In genomic region chr6:31901953-31902643, GRCh38 we compare ENCODE assay signal across 8 cellular contexts. TPM values are rescaled to one million over a fixed set of nuclear protein-coding genes. Genes with fewer than 3 reads are reported as not detected.
DNase-seq lines count a peak whose midpoint lies in the region; ATAC-seq and TF ChIP-seq lines count a peak whose summit lies in the region.

ZBTB12 (minus strand) TSS chr6:31902086; CDS start chr6:31901305, 781 bp downstream.

- H3K27me3 ChIP-seq in HAP-1 (ENCODE audit: low read depth) (no peaks in the 10 kb centered on the region), ovary (no peaks in the 10 kb centered on the region), thoracic aorta (replicated peaks; ENCODE audit: insufficient read depth) (no peaks in the 10 kb centered on the region)

- H3K4me3 ChIP-seq in HAP-1 = peak within 1 kb of the TSS; percentile 44
- peak within 1 kb of the TSS; percentile 61 for H3K4me3 ChIP-seq in ovary
- peak within 1 kb of the TSS; percentile 85 for H3K4me3 ChIP-seq in thoracic aorta

- intact Hi-C loops in Right ventricle myocardium superior (cut with DNase I) (no loop called here), ovary (cut with DNase I) (loop anchor here in 3 of 4 donors (10.0 kb wide), 2 partner anchors 53 to 213 kb away; partner anchors contain the start of genes NELFE (in 2 of the 3) and SKIC2 (in 2 of the 3))

- H3K4me1 ChIP-seq in HAP-1 (peaks cover 5% of the 10 kb centered on the region), ovary (ENCODE audit: insufficient read depth) (peaks cover 8% of the 10 kb centered on the region), thoracic aorta (ENCODE audit: control insufficient read depth in 1 of 2, low read depth in 2 of 2) (peaks cover 10 to 33% of the 10 kb centered on the region in 2 donors)

- H3K36me3 Mint-ChIP-seq in activated naive CD8-positive, alpha-beta T cell treated with anti-CD3 and anti-CD28 coated beads, Interleukin-2, amount 50 U/mL, for 24 hours (ENCODE audit: low read depth) = no peaks in the 10 kb centered on the region

- peak within 1 kb of the TSS; percentile 81 for H3K4me3 Mint-ChIP-seq in activated naive CD8-positive, alpha-beta T cell treated with anti-CD3 and anti-CD28 coated beads, Interleukin-2, amount 50 U/mL, for 24 hours

- TF ChIP-seq EP300 in ovary (IDR thresholded peaks at IDR 0.05) = no peak

- WGBS in ovary, 3 donors = 0 to 1% (median 0%) methylated on average over 40 to 77 of the region's 77 CpGs

- peak in 2 of 3 donors; percentile 5 to 13 for TF ChIP-seq CTCF in ovary (IDR thresholded peaks at IDR 0.05)
- TF ChIP-seq CTCF in thoracic aorta (IDR thresholded peaks at IDR 0.05) = no peak

- no peaks in the 10 kb centered on the region for H3K9me3 Mint-ChIP-seq in activated naive CD8-positive, alpha-beta T cell treated with anti-CD3 and anti-CD28 coated beads, Interleukin-2, amount 50 U/mL, for 24 hours

- H3K36me3 ChIP-seq in HAP-1 (replicated peaks) (0 out of 2 replicates have a peak, but pooled peaks cover 5% of the 10 kb centered on the region), ovary (no peaks in the 10 kb centered on the region), thoracic aorta (no peaks in the 10 kb centered on the region)

- H3K27ac Mint-ChIP-seq in activated naive CD8-positive, alpha-beta T cell treated with anti-CD3 and anti-CD28 coated beads, Interleukin-2, amount 50 U/mL, for 24 hours = peak within 1 kb of the TSS; percentile 82

- peak within 1 kb of the TSS; percentile 43 to 66 for H3K27ac ChIP-seq in ovary
- peak within 1 kb of the TSS; percentile 79 to 81 for H3K27ac ChIP-seq in thoracic aorta

- DNase-seq in DMS 273 (lab: John Stamatoyannopoulos, UW; ENCODE audit: unreplicated experiment) = peak; percentile 98
- peak; percentile 87 to 95 for DNase-seq in HAP-1 (ENCODE audit: low spot score in 2 of 2)
- DNase-seq in NCI-H1417 treated with DMSO at 0.1 percent for 48 hours (lab: John Stamatoyannopoulos, UW) = peak; percentile 69
- peak; percentile 81 to 92 for DNase-seq in SW 1271 (lab: John Stamatoyannopoulos, UW)
- peak; percentile 86 for DNase-seq in activated naive CD8-positive, alpha-beta T cell treated with anti-CD3 and anti-CD28 coated beads, Interleukin-2, amount 50 U/mL, for 24 hours
- DNase-seq in Right ventricle myocardium superior = peak; percentile 93
- DNase-seq in ovary = peak; percentile 96 to 97 (median 96)
- DNase-seq in thoracic aorta (ENCODE audit: low spot score) = peak; percentile 75

- H3K4me1 Mint-ChIP-seq in activated naive CD8-positive, alpha-beta T cell treated with anti-CD3 and anti-CD28 coated beads, Interleukin-2, amount 50 U/mL, for 24 hours = peaks cover 26% of the 10 kb centered on the region

- peak; percentile 71 for ATAC-seq in activated naive CD8-positive, alpha-beta T cell treated with anti-CD3 and anti-CD28 coated beads, Interleukin-2, amount 50 U/mL, for 24 hours
- ATAC-seq in Right ventricle myocardium superior (ENCODE audit: poor library complexity) (peak; percentile 83), thoracic aorta (ENCODE audit: insufficient number of reproducible peaks, low FRiP score, low read depth) (peak; percentile 56)

- in situ Hi-C loops in HAP-1 (cut with MboI; ENCODE audit: low sequenced_read_pairs) = no loop called here

- no peaks in the 10 kb centered on the region for H3K9me3 ChIP-seq in HAP-1
- no peaks in the 10 kb centered on the region for H3K9me3 ChIP-seq in ovary
- H3K9me3 ChIP-seq in thoracic aorta = no peaks in the 10 kb centered on the region

- H3K27me3 Mint-ChIP-seq in activated naive CD8-positive, alpha-beta T cell treated with anti-CD3 and anti-CD28 coated beads, Interleukin-2, amount 50 U/mL, for 24 hours = peaks cover 4% of the 10 kb centered on the region

- TF ChIP-seq POLR2A in ovary (IDR thresholded peaks at IDR 0.05) = peak; percentile 64

RNA-seq across cellular contexts. Expression of gene ZBTB12, which starts in this region (rescaled TPM):
- total RNA-seq in Right ventricle myocardium superior (3.1 TPM), ovary (10 to 100 TPM in 5 of 7 donors, 1 to 10 TPM in 2; 1.9 to 24.8 (median 10.8) TPM), thoracic aorta (1 to 10 TPM in 1 of 2 donors, not detected in 1; 1.6 TPM)
- polyA plus RNA-seq in ovary = 10 to 100 TPM in 1 of 2 donors, 1 to 10 TPM in 1; 2.4 to 10.3 TPM

Comparison
In these comparisons a context has a peak if more than half of its experiments do, and no peak if none do; other contexts are left out.
1. Peak in every context shown above with its lines: DNase-seq, ATAC-seq, H3K4me3 ChIP-seq and H3K27ac ChIP-seq.